In the genomic region with DNA sequence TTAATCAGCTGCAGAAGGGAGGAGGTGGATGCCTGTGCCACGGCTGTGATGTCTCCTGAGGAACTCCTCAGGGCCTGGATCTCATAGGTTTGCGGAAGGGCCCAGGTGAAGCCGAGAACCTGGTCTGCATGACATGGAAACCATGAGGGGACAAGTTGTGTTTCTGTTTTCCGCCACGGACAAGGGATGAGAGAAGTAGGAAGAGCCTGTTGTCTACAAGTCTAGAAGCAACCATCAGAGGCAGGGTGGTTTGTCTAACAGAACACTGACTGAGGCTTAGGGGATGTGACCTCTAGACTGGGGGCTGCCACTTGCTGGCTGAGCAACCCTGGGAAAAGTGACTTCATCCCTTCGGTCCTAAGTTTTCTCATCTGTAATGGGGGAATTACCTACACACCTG, we compare ENCODE assay signal across 35 cellular contexts.
"Had no signal": no experiment of that assay in that cellular context is flagged by ENCODE, and none has a peak within 500 bp of the region (broad histone marks: within the 10 kb centered on the region; RNA-seq: fewer than 3 reads in every experiment).

No MANE protein-coding gene starts in this region.

- H3K4me3 ChIP-seq: adrenal gland, body of pancreas, breast epithelium had no signal

- DNase-seq: activated B cell treated with CpG ODN at 0.5 μM for 24 hours; activated CD4-positive, alpha-beta memory T cell treated with anti-CD3 and anti-CD28 coated beads for 36 hours; activated CD4-positive, alpha-beta T cell treated with anti-CD3 and anti-CD28 coated beads for 4 hours; activated CD4-positive, alpha-beta T cell treated with anti-CD3 and anti-CD28 coated beads, Interleukin-2, amount 10 ng/mL, durations not matched to agents 24 days and 14 days; activated CD4-positive, alpha-beta T cell treated with anti-CD3 and anti-CD28 coated beads, Interleukin-2, amount 50 U/mL, for 1 hour; activated CD4-positive, alpha-beta T cell treated with anti-CD3 and anti-CD28 coated beads, Interleukin-2, amount 50 U/mL, for 4 hours; activated CD4-positive, CD25-positive, alpha-beta regulatory T cell treated with anti-CD3 and anti-CD28 coated beads, Interleukin-2, amount 50 U/mL, for 72 hours; activated CD8-positive, alpha-beta memory T cell treated with anti-CD3 and anti-CD28 coated beads, Interleukin-2, amount 50 U/mL, for 4 hours; activated CD8-positive, alpha-beta T cell treated with anti-CD3 and anti-CD28 coated beads for 36 hours; activated effector memory CD4-positive, alpha-beta T cell treated with anti-CD3 and anti-CD28 coated beads, Interleukin-2, amount 50 U/mL, for 16 hours; activated gamma-delta T cell treated with Interleukin-2 at 50 U/mL for 16 hours; activated naive CD4-positive, alpha-beta T cell; activated naive CD4-positive, alpha-beta T cell treated with anti-CD3 and anti-CD28 coated beads for 36 hours; activated naive CD4-positive, alpha-beta T cell treated with anti-CD3 and anti-CD28 coated beads, Interleukin-2, amount 50 U/mL, for 16 hours; activated naive CD8-positive, alpha-beta T cell treated with anti-CD3 and anti-CD28 coated beads for 36 hours; activated T-cell treated with anti-CD3 and anti-CD28 coated beads for 4 hours; activated T-cell treated with anti-CD3 and anti-CD28 coated beads, Interleukin-2, amount 50 U/mL, for 1 hour; activated T-cell treated with anti-CD3 and anti-CD28 coated beads, Interleukin-2, amount 50 U/mL, for 4 hours; activated T-cell treated with anti-CD3 and anti-CD28 coated beads, Interleukin-2, amount 50 U/mL, for 72 hours; adrenal gland; amniotic stem cell; aorta; body of pancreas; brain microvascular endothelial cell; SW 1271; T-helper 1 cell; T-helper 2 cell; T-helper 9 cell had no signal

- H3K27me3 Mint-ChIP-seq: activated B cell treated with CpG ODN at 0.5 μM for 24 hours; activated CD4-positive, alpha-beta memory T cell treated with anti-CD3 and anti-CD28 coated beads for 36 hours; activated CD4-positive, alpha-beta T cell treated with anti-CD3 and anti-CD28 coated beads, Interleukin-2, amount 10 ng/mL, durations not matched to agents 24 days and 14 days; activated CD8-positive, alpha-beta T cell treated with anti-CD3 and anti-CD28 coated beads for 36 hours; activated naive CD8-positive, alpha-beta T cell treated with anti-CD3 and anti-CD28 coated beads for 36 hours; activated T-helper 17 cell treated with anti-CD3 and anti-CD28 coated beads, Interleukin-2, amount 50 U/mL, for 72 hours had no signal

- H3K9me3 Mint-ChIP-seq: activated B cell treated with CpG ODN at 0.5 μM for 24 hours; activated CD4-positive, alpha-beta memory T cell treated with anti-CD3 and anti-CD28 coated beads for 36 hours; activated CD4-positive, alpha-beta T cell treated with anti-CD3 and anti-CD28 coated beads, Interleukin-2, amount 10 ng/mL, durations not matched to agents 24 days and 14 days; activated CD8-positive, alpha-beta T cell treated with anti-CD3 and anti-CD28 coated beads for 36 hours; activated naive CD4-positive, alpha-beta T cell treated with anti-CD3 and anti-CD28 coated beads for 36 hours; activated naive CD4-positive, alpha-beta T cell treated with anti-CD3 and anti-CD28 coated beads, Interleukin-2, amount 50 U/mL, for 72 hours; activated naive CD8-positive, alpha-beta T cell treated with anti-CD3 and anti-CD28 coated beads for 36 hours; activated T-cell treated with anti-CD3 and anti-CD28 coated beads, Interleukin-2, amount 50 U/mL, for 4 hours; activated T-cell treated with anti-CD3 and anti-CD28 coated beads, Interleukin-2, amount 50 U/mL, for 72 hours; activated T-helper 1 cell treated with anti-CD3 and anti-CD28 coated beads, Interleukin-12 subunit alpha, Interleukin-12 subunit beta, Interleukin-2, Interleukin-4 antibody, amounts not matched to agents 30 ng/mL and 10 ng/mL and 1 ng/mL, durations not matched to agents 14 hours and 24 hours and 36 hours; activated T-helper 17 cell treated with anti-CD3 and anti-CD28 coated beads, Interleukin-2, amount 50 U/mL, for 72 hours; T-helper 1 cell treated with Interleukin-12 subunit alpha and Interleukin-12 subunit beta and Interleukin-4 antibody, amounts not matched to agents 30 μg/mL and 1 μg/mL, for 36 hours; T-helper 2 cell treated with Interferon-gamma antibody and Interleukin-4, amounts not matched to agents 5 μg/mL and 100 μg/mL, for 36 hours had no signal

- H3K27ac Mint-ChIP-seq: activated B cell treated with CpG ODN at 0.5 μM for 24 hours; activated CD4-positive, alpha-beta memory T cell treated with anti-CD3 and anti-CD28 coated beads for 36 hours; activated CD4-positive, alpha-beta T cell treated with anti-CD3 and anti-CD28 coated beads, Interleukin-2, amount 10 ng/mL, durations not matched to agents 24 days and 14 days; activated CD8-positive, alpha-beta T cell treated with anti-CD3 and anti-CD28 coated beads for 36 hours; activated naive CD4-positive, alpha-beta T cell treated with anti-CD3 and anti-CD28 coated beads for 36 hours; activated naive CD4-positive, alpha-beta T cell treated with anti-CD3 and anti-CD28 coated beads, Interleukin-2, amount 50 U/mL, for 72 hours; activated naive CD8-positive, alpha-beta T cell treated with anti-CD3 and anti-CD28 coated beads for 36 hours; activated T-cell treated with anti-CD3 and anti-CD28 coated beads, Interleukin-2, amount 50 U/mL, for 72 hours; activated T-helper 1 cell treated with anti-CD3 and anti-CD28 coated beads, Interleukin-12 subunit alpha, Interleukin-12 subunit beta, Interleukin-2, Interleukin-4 antibody, amounts not matched to agents 30 ng/mL and 10 ng/mL and 1 ng/mL, durations not matched to agents 14 hours and 24 hours and 36 hours; activated T-helper 17 cell treated with anti-CD3 and anti-CD28 coated beads, Interleukin-2, amount 50 U/mL, for 72 hours; T-helper 1 cell treated with Interleukin-12 subunit alpha and Interleukin-12 subunit beta and Interleukin-4 antibody, amounts not matched to agents 30 μg/mL and 1 μg/mL, for 36 hours; T-helper 2 cell treated with Interferon-gamma antibody and Interleukin-4, amounts not matched to agents 5 μg/mL and 100 μg/mL, for 36 hours had no signal

- H3K27ac ChIP-seq: adrenal gland, body of pancreas, brain microvascular endothelial cell, breast epithelium, VCaP had no signal

- H3K36me3 Mint-ChIP-seq: activated naive CD4-positive, alpha-beta T cell treated with anti-CD3 and anti-CD28 coated beads, Interleukin-2, amount 50 U/mL, for 72 hours; activated naive CD8-positive, alpha-beta T cell treated with anti-CD3 and anti-CD28 coated beads for 36 hours had no signal

- ATAC-seq: activated CD8-positive, alpha-beta T cell treated with anti-CD3 and anti-CD28 coated beads for 36 hours; activated naive CD4-positive, alpha-beta T cell treated with anti-CD3 and anti-CD28 coated beads, Interleukin-2, amount 50 U/mL, for 72 hours; activated T-cell treated with anti-CD3 and anti-CD28 coated beads, Interleukin-2, amount 50 U/mL, for 4 hours; activated T-cell treated with anti-CD3 and anti-CD28 coated beads, Interleukin-2, amount 50 U/mL, for 72 hours; activated T-helper 17 cell treated with anti-CD3 and anti-CD28 coated beads, Interleukin-2, amount 50 U/mL, for 72 hours; body of pancreas had no signal

- H3K4me3 Mint-ChIP-seq: activated B cell treated with CpG ODN at 0.5 μM for 24 hours; activated CD4-positive, alpha-beta memory T cell treated with anti-CD3 and anti-CD28 coated beads for 36 hours; activated CD4-positive, alpha-beta T cell treated with anti-CD3 and anti-CD28 coated beads, Interleukin-2, amount 10 ng/mL, durations not matched to agents 24 days and 14 days; activated CD8-positive, alpha-beta T cell treated with anti-CD3 and anti-CD28 coated beads for 36 hours; activated naive CD4-positive, alpha-beta T cell treated with anti-CD3 and anti-CD28 coated beads for 36 hours; activated naive CD8-positive, alpha-beta T cell treated with anti-CD3 and anti-CD28 coated beads for 36 hours; activated T-cell treated with anti-CD3 and anti-CD28 coated beads, Interleukin-2, amount 50 U/mL, for 4 hours; activated T-cell treated with anti-CD3 and anti-CD28 coated beads, Interleukin-2, amount 50 U/mL, for 72 hours; activated T-helper 1 cell treated with anti-CD3 and anti-CD28 coated beads, Interleukin-12 subunit alpha, Interleukin-12 subunit beta, Interleukin-2, Interleukin-4 antibody, amounts not matched to agents 30 ng/mL and 10 ng/mL and 1 ng/mL, durations not matched to agents 14 hours and 24 hours and 36 hours; activated T-helper 17 cell treated with anti-CD3 and anti-CD28 coated beads, Interleukin-2, amount 50 U/mL, for 72 hours; T-helper 1 cell treated with Interleukin-12 subunit alpha and Interleukin-12 subunit beta and Interleukin-4 antibody, amounts not matched to agents 30 μg/mL and 1 μg/mL, for 36 hours; T-helper 2 cell treated with Interferon-gamma antibody and Interleukin-4, amounts not matched to agents 5 μg/mL and 100 μg/mL, for 36 hours had no signal
